ENCODE assay signal across 33 cellular contexts in the genomic region with DNA sequence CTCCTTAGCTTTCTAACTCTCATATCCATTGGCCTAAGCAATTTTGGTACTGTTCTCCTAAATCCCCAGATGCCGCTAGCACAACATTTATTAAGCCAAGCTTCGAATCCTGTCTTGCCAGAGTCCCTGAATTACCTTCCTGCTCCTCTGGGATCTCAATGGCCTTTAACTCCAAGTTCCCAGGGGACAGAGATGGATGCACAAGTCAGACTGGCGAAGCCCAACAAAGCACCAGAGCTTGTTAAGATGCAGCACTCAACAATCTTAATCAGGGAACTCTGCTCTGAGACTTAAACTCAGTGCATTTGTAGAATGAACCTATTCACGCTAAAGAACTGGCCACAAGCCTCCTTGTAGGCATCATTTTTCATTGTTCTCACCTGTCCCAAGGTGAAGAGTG. TPM values are rescaled to one million over a fixed set of nuclear protein-coding genes. Genes with fewer than 3 reads are reported as not detected.
"Had no signal": no experiment of that assay in that cellular context is flagged by ENCODE, and none has a peak within 500 bp of the region (broad histone marks: within the 10 kb centered on the region; RNA-seq: fewer than 3 reads in every experiment).

No MANE protein-coding gene starts in this region.

- H3K4me3 ChIP-seq: adrenal gland, body of pancreas, breast epithelium had no signal

- H3K27me3 ChIP-seq: adrenal gland, body of pancreas, breast epithelium had no signal

- H3K9me3 ChIP-seq: adrenal gland, body of pancreas, breast epithelium had no signal

- DNase-seq: activated B cell treated with CpG ODN at 0.5 μM for 24 hours; activated CD4-positive, alpha-beta memory T cell treated with anti-CD3 and anti-CD28 coated beads for 36 hours; activated CD4-positive, alpha-beta T cell treated with anti-CD3 and anti-CD28 coated beads for 4 hours; activated CD4-positive, alpha-beta T cell treated with anti-CD3 and anti-CD28 coated beads, Interleukin-2, amount 10 ng/mL, durations not matched to agents 24 days and 14 days; activated CD4-positive, alpha-beta T cell treated with anti-CD3 and anti-CD28 coated beads, Interleukin-2, amount 50 U/mL, for 1 hour; activated CD4-positive, alpha-beta T cell treated with anti-CD3 and anti-CD28 coated beads, Interleukin-2, amount 50 U/mL, for 4 hours; activated CD4-positive, CD25-positive, alpha-beta regulatory T cell treated with anti-CD3 and anti-CD28 coated beads, Interleukin-2, amount 50 U/mL, for 72 hours; activated CD8-positive, alpha-beta memory T cell treated with anti-CD3 and anti-CD28 coated beads, Interleukin-2, amount 50 U/mL, for 4 hours; activated CD8-positive, alpha-beta T cell treated with anti-CD3 and anti-CD28 coated beads for 36 hours; activated effector memory CD4-positive, alpha-beta T cell treated with anti-CD3 and anti-CD28 coated beads, Interleukin-2, amount 50 U/mL, for 16 hours; activated gamma-delta T cell treated with Interleukin-2 at 50 U/mL for 16 hours; activated naive CD4-positive, alpha-beta T cell; activated naive CD4-positive, alpha-beta T cell treated with anti-CD3 and anti-CD28 coated beads for 36 hours; activated naive CD4-positive, alpha-beta T cell treated with anti-CD3 and anti-CD28 coated beads, Interleukin-2, amount 50 U/mL, for 16 hours; activated naive CD8-positive, alpha-beta T cell treated with anti-CD3 and anti-CD28 coated beads for 36 hours; activated T-cell treated with anti-CD3 and anti-CD28 coated beads for 4 hours; activated T-cell treated with anti-CD3 and anti-CD28 coated beads, Interleukin-2, amount 50 U/mL, for 1 hour; activated T-cell treated with anti-CD3 and anti-CD28 coated beads, Interleukin-2, amount 50 U/mL, for 4 hours; activated T-cell treated with anti-CD3 and anti-CD28 coated beads, Interleukin-2, amount 50 U/mL, for 72 hours; adrenal gland; amniotic stem cell; aorta; body of pancreas; brain microvascular endothelial cell; central memory CD4-positive, alpha-beta T cell; T-helper 2 cell; T-helper 9 cell had no signal

- H3K36me3 ChIP-seq: adrenal gland, brain microvascular endothelial cell, breast epithelium had no signal

- H3K27ac ChIP-seq: adrenal gland, body of pancreas, brain microvascular endothelial cell, breast epithelium, VCaP had no signal

- FAIRE-seq: astrocyte, TTC549 had no signal

- H3K4me1 ChIP-seq: adrenal gland, body of pancreas, breast epithelium had no signal

- ATAC-seq: activated CD8-positive, alpha-beta T cell treated with anti-CD3 and anti-CD28 coated beads for 36 hours; activated naive CD4-positive, alpha-beta T cell treated with anti-CD3 and anti-CD28 coated beads, Interleukin-2, amount 50 U/mL, for 72 hours; activated T-cell treated with anti-CD3 and anti-CD28 coated beads, Interleukin-2, amount 50 U/mL, for 4 hours; activated T-cell treated with anti-CD3 and anti-CD28 coated beads, Interleukin-2, amount 50 U/mL, for 72 hours; activated T-helper 17 cell treated with anti-CD3 and anti-CD28 coated beads, Interleukin-2, amount 50 U/mL, for 72 hours; body of pancreas had no signal

RNA-seq across cellular contexts. Expression of gene GALNT18, which starts 9.4 kb away (rescaled TPM):
- total RNA-seq: activated B cell treated with CpG ODN at 0.5 μM for 24 hours had no signal
